8 cellular contexts compared by ENCODE assay signal in the genomic region with DNA sequence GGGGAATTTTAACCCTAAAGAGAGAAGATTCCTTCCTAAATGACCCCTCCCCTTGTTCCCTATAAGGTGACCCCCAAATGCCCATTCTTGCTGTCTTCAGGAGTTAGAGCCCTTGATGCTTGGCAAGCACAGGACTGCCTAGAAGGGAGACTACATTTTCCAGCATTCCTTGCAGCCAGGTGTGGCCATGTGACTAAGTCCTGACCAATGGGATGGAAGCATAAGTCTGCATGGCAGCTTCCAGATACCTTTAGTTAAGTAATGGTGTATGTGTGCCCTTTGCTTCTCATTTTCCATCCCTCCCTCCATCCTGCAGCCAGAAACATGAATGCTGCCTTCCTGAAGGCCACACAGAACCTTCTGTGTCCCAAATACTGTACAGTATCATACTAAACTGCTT. TPM values are rescaled to one million over a fixed set of nuclear protein-coding genes. Genes with fewer than 3 reads are reported as not detected.
DNase-seq lines count a peak whose midpoint lies in the region; ATAC-seq, FAIRE-seq and TF ChIP-seq lines count a peak whose summit lies in the region.

No MANE protein-coding gene starts in this region.

- TF ChIP-seq POLR2A in spleen (IDR thresholded peaks at IDR 0.05), result no peak

- H3K36me3 ChIP-seq in spleen, result no peaks in the 10 kb centered on the region

- H3K9me3 Mint-ChIP-seq in progenitor cell of endocrine pancreas (ENCODE audit: low read depth), result no peaks in the 10 kb centered on the region

- peaks cover 4% of the 10 kb centered on the region for H3K27me3 Mint-ChIP-seq in progenitor cell of endocrine pancreas

- peaks cover 0 to 9% (median 3%) of the 10 kb centered on the region in 6 donors for H3K4me1 ChIP-seq in spleen

- no peak overlapping the region for H3K27ac ChIP-seq in spleen

- H3K4me3 ChIP-seq in spleen, result no peak overlapping the region

- CTCF ChIA-PET in GM10248 (lab: Yijun Ruan, JAX), result interaction anchor here (1.7 to 3.0 kb wide), 2 partner anchors 12 to 20 kb away, joined by 5 to 7 read pairs; no protein-coding TSS in a partner anchor

- no peaks in the 10 kb centered on the region for H3K9me3 ChIP-seq in spleen

- intact Hi-C loops in spleen (cut with DNase I; ENCODE audit: low total_unique reads), result no loop called here

- H3K27ac Mint-ChIP-seq in progenitor cell of endocrine pancreas, result no peak overlapping the region

- H3K4me3 Mint-ChIP-seq in progenitor cell of endocrine pancreas (ENCODE audit: low read depth), result no peak overlapping the region

- POLR2A ChIA-PET in GM10248 (lab: Yijun Ruan, JAX), result no interaction called here

- peaks cover 0 to 12% (median 3%) of the 10 kb centered on the region in 7 donors for H3K27me3 ChIP-seq in spleen (replicated peaks in 1 of 7)

- peaks cover 2% of the 10 kb centered on the region for H3K36me3 Mint-ChIP-seq in progenitor cell of endocrine pancreas (ENCODE audit: insufficient read depth)

- peak; percentile 53 for FAIRE-seq in G401.6 (lab: Jason Lieb, UNC)

- ATAC-seq in HG03342 (IDR thresholded peaks at IDR 0.05; ENCODE audit: unreplicated experiment), result peak; percentile 56

- no peak for TF ChIP-seq CTCF in progenitor cell of endocrine pancreas (IDR thresholded peaks at IDR 0.05; ENCODE audit: unreplicated experiment)
- TF ChIP-seq CTCF in GM10248 (IDR thresholded peaks at IDR 0.05; ENCODE audit: control extremely low read depth, extremely low read depth, low read depth, missing control alignments), result no peak
- TF ChIP-seq CTCF in spleen (IDR thresholded peaks at IDR 0.05 in 8 of 11, conservative IDR thresholded peaks at IDR 0.05 in 3 of 11), result no peak

- DNase-seq in RKO (ENCODE audit: low spot score), result peak; percentile 63
- peak; percentile 44 for DNase-seq in iris pigment epithelial cell (ENCODE audit: low read depth)
- no peak for DNase-seq in progenitor cell of endocrine pancreas (ENCODE audit: low spot score, unreplicated experiment)
- DNase-seq in GOT3 (lab: John Stamatoyannopoulos, UW), result no peak
- no peak for DNase-seq in GM10248 (ENCODE audit: extremely low spot score)
- DNase-seq in spleen, result no peak

- peaks cover 9% of the 10 kb centered on the region for H3K4me1 Mint-ChIP-seq in progenitor cell of endocrine pancreas (ENCODE audit: low read depth)

RNA-seq across cellular contexts. Expression of gene BFSP1, which starts 5.5 kb away (rescaled TPM):
- total RNA-seq in progenitor cell of endocrine pancreas (4.2 and 4.8 TPM in 2 replicates), spleen (under 1 TPM; 0.13 to 0.86 (median 0.44) TPM)
- under 1 TPM; 0.35 to 0.48 (median 0.38) TPM for polyA plus RNA-seq in spleen

RNA-seq across cellular contexts. Expression of gene DSTN, which starts 44.2 kb away (rescaled TPM):
- 199 and 201 TPM in 2 replicates for total RNA-seq in progenitor cell of endocrine pancreas
- 100 to 1,000 TPM in 3 of 7 donors, 10 to 100 TPM in 4; 62.0 to 122 (median 93.6) TPM for total RNA-seq in spleen
- polyA plus RNA-seq in spleen, result 100 to 1,000 TPM in 2 of 3 donors, 10 to 100 TPM in 1; 65.8 to 157 (median 107) TPM

Comparison
In these comparisons a context has a peak if more than half of its experiments do, and no peak if none do; other contexts are left out.
1. DNase-seq: peak in RKO (single experiment) and iris pigment epithelial cell (single experiment); none in progenitor cell of endocrine pancreas (single experiment), GOT3 (single experiment), GM10248 (single experiment) and spleen (single experiment).